ENCODE assay signal across 1 cellular context in genomic region chr17:40404003-40404402, GRCh38.
TF ChIP-seq lines count a peak whose summit lies in the region.

No MANE protein-coding gene starts in this region.

TF ChIP-seq in IMR-90, 13 proteins besides CTCF, POLR2A, EP300 and RAD21:
- no peak for TF ChIP-seq BHLHE40 (IDR thresholded peaks at IDR 0.05; ENCODE audit: low read depth, low read length)
- TF ChIP-seq MAFK (IDR thresholded peaks at IDR 0.05; ENCODE audit: low read depth, low read length), result no peak
- TF ChIP-seq MAZ (IDR thresholded peaks at IDR 0.05; ENCODE audit: borderline replicate concordance, low read depth, low read length), result no peak
- TF ChIP-seq RCOR1 (IDR thresholded peaks at IDR 0.05; ENCODE audit: insufficient replicate concordance, low read length), result no peak
- no peak for TF ChIP-seq CEBPB (IDR thresholded peaks at IDR 0.05; ENCODE audit: low read depth, low read length)
- no peak for TF ChIP-seq FOS (IDR thresholded peaks at IDR 0.05; ENCODE audit: low read depth, low read length)
- no peak for TF ChIP-seq RFX5 (IDR thresholded peaks at IDR 0.05; ENCODE audit: low read depth, low read length)
- TF ChIP-seq MXI1 (IDR thresholded peaks at IDR 0.05; ENCODE audit: borderline replicate concordance, low read depth, low read length), result no peak
- TF ChIP-seq SMC3 (IDR thresholded peaks at IDR 0.05; ENCODE audit: low read depth, low read length), result no peak
- TF ChIP-seq USF2 (IDR thresholded peaks at IDR 0.05; ENCODE audit: low read depth, low read length), result no peak
- TF ChIP-seq NFE2L2 (IDR thresholded peaks at IDR 0.05; ENCODE audit: low read depth, low read length), result no peak
- no peak for TF ChIP-seq CHD1 (IDR thresholded peaks at IDR 0.05; ENCODE audit: low read depth, low read length)
- TF ChIP-seq ELK1 (IDR thresholded peaks at IDR 0.05; ENCODE audit: borderline replicate concordance, low read depth, low read length), result no peak
